Comparison of ENCODE assay signal across 9 cellular contexts in the genomic region with DNA sequence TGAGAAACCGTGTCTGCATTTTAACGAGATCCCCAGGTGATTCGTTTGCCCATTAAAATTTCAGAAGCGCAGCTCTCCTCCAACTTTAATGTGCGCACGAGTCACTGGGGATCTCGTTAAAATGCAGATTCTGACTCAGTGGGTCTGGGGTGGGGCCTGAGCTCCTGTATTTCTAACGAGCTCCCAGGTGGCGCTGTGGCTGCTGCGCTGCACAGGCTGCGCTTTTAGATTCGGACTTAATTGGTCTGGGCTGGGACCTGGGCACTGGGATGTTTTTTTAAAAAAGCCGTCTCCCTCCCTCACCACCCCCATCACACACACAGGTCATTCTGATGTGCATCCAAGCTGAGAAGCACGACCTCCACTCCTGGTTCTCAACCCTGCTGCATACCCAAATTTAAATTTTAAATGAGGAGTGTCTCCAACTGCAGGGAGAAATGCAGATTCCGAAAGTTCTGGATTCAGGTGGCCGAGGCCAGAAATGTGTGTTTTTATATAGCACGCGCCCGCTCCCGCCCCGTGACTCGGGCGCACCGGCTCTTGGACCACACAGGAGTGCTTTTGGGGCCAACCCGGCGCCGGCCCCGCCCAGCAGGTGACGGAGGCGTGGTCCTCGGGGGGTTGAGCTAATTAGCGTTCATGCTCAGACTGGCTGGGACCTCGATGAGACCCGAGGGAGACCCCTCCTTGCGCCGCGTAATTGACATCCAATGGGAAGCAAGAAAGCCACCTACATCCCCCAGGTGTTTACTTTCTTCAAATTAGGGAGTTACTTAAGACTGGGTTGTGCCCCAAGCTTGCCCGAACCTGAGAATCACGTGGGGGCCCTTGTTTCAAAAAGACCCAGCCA.
A peak's percentile ranks its signal among the peaks of the same experiment; 100 is the strongest.
DNase-seq lines count a peak whose midpoint lies in the region; ATAC-seq and TF ChIP-seq lines count a peak whose summit lies in the region.
"Had no signal": no experiment of that assay in that cellular context is flagged by ENCODE, and none has a peak within 500 bp of the region (broad histone marks: within the 10 kb centered on the region; RNA-seq: fewer than 3 reads in every experiment).

No MANE protein-coding gene starts in this region.

- ATAC-seq in activated CD8-positive, alpha-beta T cell treated with anti-CD3 and anti-CD28 coated beads, Interleukin-2, amount 10 ng/mL, durations not matched to agents 7 days and 5 days = no peak
- ATAC-seq in HG03095 (IDR thresholded peaks at IDR 0.05; ENCODE audit: unreplicated experiment) = no peak
- ATAC-seq: K562 had no signal

- CTCF ChIA-PET in activated CD8-positive, alpha-beta T cell treated with anti-CD3 and anti-CD28 coated beads, Interleukin-2, amount 10 ng/mL, durations not matched to agents 7 days and 5 days (lab: Charles Lee) = interaction anchor here (1.0 kb wide), 1 partner anchor 87 kb away, joined by 3 read pairs; no protein-coding TSS in a partner anchor

- POLR2A ChIA-PET in activated CD8-positive, alpha-beta T cell treated with anti-CD3 and anti-CD28 coated beads, Interleukin-2, amount 10 ng/mL, durations not matched to agents 7 days and 5 days (lab: Charles Lee) = no interaction called here

- DNase-seq in GM10266 (ENCODE audit: extremely low spot score) (no peak), glutamatergic neuron (peak; percentile 53), renal cortical epithelial cell (ENCODE audit: low read depth) (peak; percentile 26), Kasumi-1 (lab: John Stamatoyannopoulos, UW) (no peak), AG08396 (ENCODE audit: low spot score) (no peak), NCI-H1092 (lab: John Stamatoyannopoulos, UW) (no peak)
- DNase-seq in activated CD8-positive, alpha-beta T cell treated with anti-CD3 and anti-CD28 coated beads, Interleukin-2, amount 10 ng/mL, durations not matched to agents 7 days and 5 days = no peak

- H3K4me3 Mint-ChIP-seq in activated CD8-positive, alpha-beta T cell treated with anti-CD3 and anti-CD28 coated beads, Interleukin-2, amount 10 ng/mL, durations not matched to agents 7 days and 5 days = peak overlapping the region; percentile 12
- peak overlapping the region; percentile 80 for H3K4me3 Mint-ChIP-seq in glutamatergic neuron (ENCODE audit: unreplicated experiment)

- TF ChIP-seq CTCF in GM10266 (IDR thresholded peaks at IDR 0.05; ENCODE audit: control insufficient read depth, insufficient read depth, low read depth, missing control alignments) (peak; percentile 23), glutamatergic neuron (IDR thresholded peaks at IDR 0.05; ENCODE audit: partially characterized antibody, unreplicated experiment) (no peak)

- H3K4me1 Mint-ChIP-seq in activated CD8-positive, alpha-beta T cell treated with anti-CD3 and anti-CD28 coated beads, Interleukin-2, amount 10 ng/mL, durations not matched to agents 7 days and 5 days (ENCODE audit: low read depth) = peaks cover 24% of the 10 kb centered on the region
- H3K4me1 Mint-ChIP-seq in glutamatergic neuron (ENCODE audit: low read depth, unreplicated experiment) = peaks cover 4% of the 10 kb centered on the region

- no peak overlapping the region for H3K27ac Mint-ChIP-seq in activated CD8-positive, alpha-beta T cell treated with anti-CD3 and anti-CD28 coated beads, Interleukin-2, amount 10 ng/mL, durations not matched to agents 7 days and 5 days
- H3K27ac Mint-ChIP-seq in glutamatergic neuron (ENCODE audit: unreplicated experiment) = no peak overlapping the region

- H3K36me3 Mint-ChIP-seq in activated CD8-positive, alpha-beta T cell treated with anti-CD3 and anti-CD28 coated beads, Interleukin-2, amount 10 ng/mL, durations not matched to agents 7 days and 5 days (ENCODE audit: low read depth) = no peaks in the 10 kb centered on the region
- peaks cover 7% of the 10 kb centered on the region for H3K36me3 Mint-ChIP-seq in glutamatergic neuron (ENCODE audit: unreplicated experiment)

- H3K27me3 Mint-ChIP-seq in activated CD8-positive, alpha-beta T cell treated with anti-CD3 and anti-CD28 coated beads, Interleukin-2, amount 10 ng/mL, durations not matched to agents 7 days and 5 days (ENCODE audit: low read depth) = peaks cover 40% of the 10 kb centered on the region
- peaks cover 18% of the 10 kb centered on the region for H3K27me3 Mint-ChIP-seq in glutamatergic neuron (ENCODE audit: unreplicated experiment)

- H3K9me3 Mint-ChIP-seq in activated CD8-positive, alpha-beta T cell treated with anti-CD3 and anti-CD28 coated beads, Interleukin-2, amount 10 ng/mL, durations not matched to agents 7 days and 5 days (ENCODE audit: insufficient read depth) = no peaks in the 10 kb centered on the region
- H3K9me3 Mint-ChIP-seq in glutamatergic neuron (ENCODE audit: unreplicated experiment) = peaks cover 3% of the 10 kb centered on the region

Comparison
In these comparisons a context has a peak if more than half of its experiments do, and no peak if none do; other contexts are left out.
1. DNase-seq: peak in glutamatergic neuron (single experiment) and renal cortical epithelial cell (single experiment); none in GM10266 (single experiment), activated CD8-positive, alpha-beta T cell treated with anti-CD3 and anti-CD28 coated beads, Interleukin-2, amount 10 ng/mL, durations not matched to agents 7 days and 5 days (single experiment), Kasumi-1 (0 of 2), AG08396 (single experiment) and NCI-H1092 (single experiment).